Comparison of ENCODE assay signal across 2 cellular contexts in the genomic region with DNA sequence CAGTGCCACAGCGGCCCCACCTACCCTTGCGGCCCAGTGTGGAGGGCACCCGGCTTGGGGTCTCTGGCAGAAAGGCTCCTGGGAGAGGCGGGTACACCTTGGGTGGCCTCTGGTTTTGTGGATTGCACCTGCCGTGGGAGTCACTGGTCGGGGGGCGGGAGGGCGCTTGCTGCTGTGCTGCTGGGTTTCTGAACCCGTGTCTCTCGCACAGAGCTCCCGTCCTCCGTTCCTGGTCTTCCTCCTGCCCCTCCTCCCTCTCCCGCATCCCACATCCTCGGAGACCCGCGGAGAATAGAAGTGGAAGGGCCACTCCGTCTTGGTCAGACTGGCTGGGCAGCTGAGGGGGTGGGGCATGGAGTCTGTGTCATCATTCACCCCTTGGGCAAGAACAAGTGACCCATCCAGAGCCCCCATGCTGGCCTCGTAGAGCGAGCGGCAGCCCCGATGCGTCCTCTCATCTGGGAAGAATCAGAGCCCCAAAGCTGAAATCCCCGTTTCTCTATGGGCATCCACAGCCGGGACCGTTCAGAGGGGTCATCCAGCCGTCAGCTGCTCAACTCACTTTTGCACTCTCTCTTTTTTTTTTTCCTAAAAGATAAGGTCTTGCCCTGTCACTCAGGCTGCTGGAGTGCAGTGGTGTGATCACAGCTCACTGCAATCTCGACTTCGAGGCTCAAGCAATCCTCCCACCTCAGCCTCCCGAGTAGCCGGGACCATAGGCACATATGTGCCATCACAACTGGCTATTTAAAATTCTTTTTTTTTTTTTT.
TF ChIP-seq lines count a peak whose summit lies in the region.

No MANE protein-coding gene starts in this region.

TF ChIP-seq in SK-N-SH, 30 proteins besides CTCF, POLR2A, EP300 and RAD21 (continued from another document):
- TF ChIP-seq, protein P1, sequence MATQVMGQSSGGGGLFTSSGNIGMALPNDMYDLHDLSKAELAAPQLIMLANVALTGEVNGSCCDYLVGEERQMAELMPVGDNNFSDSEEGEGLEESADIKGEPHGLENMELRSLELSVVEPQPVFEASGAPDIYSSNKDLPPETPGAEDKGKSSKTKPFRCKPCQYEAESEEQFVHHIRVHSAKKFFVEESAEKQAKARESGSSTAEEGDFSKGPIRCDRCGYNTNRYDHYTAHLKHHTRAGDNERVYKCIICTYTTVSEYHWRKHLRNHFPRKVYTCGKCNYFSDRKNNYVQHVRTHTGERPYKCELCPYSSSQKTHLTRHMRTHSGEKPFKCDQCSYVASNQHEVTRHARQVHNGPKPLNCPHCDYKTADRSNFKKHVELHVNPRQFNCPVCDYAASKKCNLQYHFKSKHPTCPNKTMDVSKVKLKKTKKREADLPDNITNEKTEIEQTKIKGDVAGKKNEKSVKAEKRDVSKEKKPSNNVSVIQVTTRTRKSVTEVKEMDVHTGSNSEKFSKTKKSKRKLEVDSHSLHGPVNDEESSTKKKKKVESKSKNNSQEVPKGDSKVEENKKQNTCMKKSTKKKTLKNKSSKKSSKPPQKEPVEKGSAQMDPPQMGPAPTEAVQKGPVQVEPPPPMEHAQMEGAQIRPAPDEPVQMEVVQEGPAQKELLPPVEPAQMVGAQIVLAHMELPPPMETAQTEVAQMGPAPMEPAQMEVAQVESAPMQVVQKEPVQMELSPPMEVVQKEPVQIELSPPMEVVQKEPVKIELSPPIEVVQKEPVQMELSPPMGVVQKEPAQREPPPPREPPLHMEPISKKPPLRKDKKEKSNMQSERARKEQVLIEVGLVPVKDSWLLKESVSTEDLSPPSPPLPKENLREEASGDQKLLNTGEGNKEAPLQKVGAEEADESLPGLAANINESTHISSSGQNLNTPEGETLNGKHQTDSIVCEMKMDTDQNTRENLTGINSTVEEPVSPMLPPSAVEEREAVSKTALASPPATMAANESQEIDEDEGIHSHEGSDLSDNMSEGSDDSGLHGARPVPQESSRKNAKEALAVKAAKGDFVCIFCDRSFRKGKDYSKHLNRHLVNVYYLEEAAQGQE (IDR thresholded peaks at IDR 0.05; ENCODE audit: low read depth, low read length) = no peak
- TF ChIP-seq TAF1 (IDR thresholded peaks at IDR 0.05; ENCODE audit: borderline replicate concordance, low read depth, low read length) = no peak
- TF ChIP-seq TCF12 (IDR thresholded peaks at IDR 0.05) = no peak
- TF ChIP-seq GABPA (IDR thresholded peaks at IDR 0.05; ENCODE audit: low read depth) = no peak
- no peak for TF ChIP-seq EZH2phosphoT487 (IDR thresholded peaks at IDR 0.05; ENCODE audit: borderline replicate concordance, low read depth)
- no peak for TF ChIP-seq RFX5 (IDR thresholded peaks at IDR 0.05; ENCODE audit: low read length)
- no peak for TF ChIP-seq JUND (IDR thresholded peaks at IDR 0.05)
- TF ChIP-seq, protein P2, sequence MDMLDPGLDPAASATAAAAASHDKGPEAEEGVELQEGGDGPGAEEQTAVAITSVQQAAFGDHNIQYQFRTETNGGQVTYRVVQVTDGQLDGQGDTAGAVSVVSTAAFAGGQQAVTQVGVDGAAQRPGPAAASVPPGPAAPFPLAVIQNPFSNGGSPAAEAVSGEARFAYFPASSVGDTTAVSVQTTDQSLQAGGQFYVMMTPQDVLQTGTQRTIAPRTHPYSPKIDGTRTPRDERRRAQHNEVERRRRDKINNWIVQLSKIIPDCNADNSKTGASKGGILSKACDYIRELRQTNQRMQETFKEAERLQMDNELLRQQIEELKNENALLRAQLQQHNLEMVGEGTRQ (IDR thresholded peaks at IDR 0.05; ENCODE audit: borderline replicate concordance, low read depth, low read length) = no peak
- no peak for TF ChIP-seq SMC3 (IDR thresholded peaks at IDR 0.05; ENCODE audit: low read depth, low read length)
- TF ChIP-seq MXI1 (IDR thresholded peaks at IDR 0.05; ENCODE audit: low read depth, low read length) = no peak
- no peak for TF ChIP-seq TEAD4 (IDR thresholded peaks at IDR 0.05; ENCODE audit: borderline replicate concordance, insufficient read depth)
- TF ChIP-seq, protein P3, sequence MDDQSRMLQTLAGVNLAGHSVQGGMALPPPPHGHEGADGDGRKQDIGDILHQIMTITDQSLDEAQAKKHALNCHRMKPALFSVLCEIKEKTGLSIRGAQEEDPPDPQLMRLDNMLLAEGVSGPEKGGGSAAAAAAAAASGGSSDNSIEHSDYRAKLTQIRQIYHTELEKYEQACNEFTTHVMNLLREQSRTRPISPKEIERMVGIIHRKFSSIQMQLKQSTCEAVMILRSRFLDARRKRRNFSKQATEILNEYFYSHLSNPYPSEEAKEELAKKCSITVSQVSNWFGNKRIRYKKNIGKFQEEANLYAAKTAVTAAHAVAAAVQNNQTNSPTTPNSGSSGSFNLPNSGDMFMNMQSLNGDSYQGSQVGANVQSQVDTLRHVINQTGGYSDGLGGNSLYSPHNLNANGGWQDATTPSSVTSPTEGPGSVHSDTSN (IDR thresholded peaks at IDR 0.05) = no peak
- TF ChIP-seq FOSL2 (IDR thresholded peaks at IDR 0.05; ENCODE audit: borderline replicate concordance, low read depth) = no peak

TF ChIP-seq in SK-N-SH treated with all-trans-retinoic acid at 6 μM for 48 hours, 23 proteins besides CTCF, POLR2A, EP300 and RAD21 (continued from another document):
- TF ChIP-seq, protein P4, sequence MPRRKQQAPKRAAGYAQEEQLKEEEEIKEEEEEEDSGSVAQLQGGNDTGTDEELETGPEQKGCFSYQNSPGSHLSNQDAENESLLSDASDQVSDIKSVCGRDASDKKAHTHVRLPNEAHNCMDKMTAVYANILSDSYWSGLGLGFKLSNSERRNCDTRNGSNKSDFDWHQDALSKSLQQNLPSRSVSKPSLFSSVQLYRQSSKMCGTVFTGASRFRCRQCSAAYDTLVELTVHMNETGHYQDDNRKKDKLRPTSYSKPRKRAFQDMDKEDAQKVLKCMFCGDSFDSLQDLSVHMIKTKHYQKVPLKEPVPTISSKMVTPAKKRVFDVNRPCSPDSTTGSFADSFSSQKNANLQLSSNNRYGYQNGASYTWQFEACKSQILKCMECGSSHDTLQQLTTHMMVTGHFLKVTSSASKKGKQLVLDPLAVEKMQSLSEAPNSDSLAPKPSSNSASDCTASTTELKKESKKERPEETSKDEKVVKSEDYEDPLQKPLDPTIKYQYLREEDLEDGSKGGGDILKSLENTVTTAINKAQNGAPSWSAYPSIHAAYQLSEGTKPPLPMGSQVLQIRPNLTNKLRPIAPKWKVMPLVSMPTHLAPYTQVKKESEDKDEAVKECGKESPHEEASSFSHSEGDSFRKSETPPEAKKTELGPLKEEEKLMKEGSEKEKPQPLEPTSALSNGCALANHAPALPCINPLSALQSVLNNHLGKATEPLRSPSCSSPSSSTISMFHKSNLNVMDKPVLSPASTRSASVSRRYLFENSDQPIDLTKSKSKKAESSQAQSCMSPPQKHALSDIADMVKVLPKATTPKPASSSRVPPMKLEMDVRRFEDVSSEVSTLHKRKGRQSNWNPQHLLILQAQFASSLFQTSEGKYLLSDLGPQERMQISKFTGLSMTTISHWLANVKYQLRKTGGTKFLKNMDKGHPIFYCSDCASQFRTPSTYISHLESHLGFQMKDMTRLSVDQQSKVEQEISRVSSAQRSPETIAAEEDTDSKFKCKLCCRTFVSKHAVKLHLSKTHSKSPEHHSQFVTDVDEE (CRISPR knock-in tag; IDR thresholded peaks at IDR 0.05) = no peak
- TF ChIP-seq, protein P5, sequence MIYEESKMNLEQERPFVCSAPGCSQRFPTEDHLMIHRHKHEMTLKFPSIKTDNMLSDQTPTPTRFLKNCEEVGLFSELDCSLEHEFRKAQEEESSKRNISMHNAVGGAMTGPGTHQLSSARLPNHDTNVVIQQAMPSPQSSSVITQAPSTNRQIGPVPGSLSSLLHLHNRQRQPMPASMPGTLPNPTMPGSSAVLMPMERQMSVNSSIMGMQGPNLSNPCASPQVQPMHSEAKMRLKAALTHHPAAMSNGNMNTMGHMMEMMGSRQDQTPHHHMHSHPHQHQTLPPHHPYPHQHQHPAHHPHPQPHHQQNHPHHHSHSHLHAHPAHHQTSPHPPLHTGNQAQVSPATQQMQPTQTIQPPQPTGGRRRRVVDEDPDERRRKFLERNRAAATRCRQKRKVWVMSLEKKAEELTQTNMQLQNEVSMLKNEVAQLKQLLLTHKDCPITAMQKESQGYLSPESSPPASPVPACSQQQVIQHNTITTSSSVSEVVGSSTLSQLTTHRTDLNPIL (CRISPR knock-in tag; IDR thresholded peaks at IDR 0.05; ENCODE audit: low read depth) = no peak
- TF ChIP-seq ZNF8 (CRISPR knock-in tag; IDR thresholded peaks at IDR 0.05) (no peak), ESRRG (CRISPR knock-in tag; IDR thresholded peaks at IDR 0.05) (no peak), CSDC2 (CRISPR knock-in tag; IDR thresholded peaks at IDR 0.05) (no peak), BACH2 (CRISPR knock-in tag; IDR thresholded peaks at IDR 0.05; ENCODE audit: borderline replicate concordance) (no peak), ZFP3 (CRISPR knock-in tag; IDR thresholded peaks at IDR 0.05) (no peak)
- TF ChIP-seq, protein P6, sequence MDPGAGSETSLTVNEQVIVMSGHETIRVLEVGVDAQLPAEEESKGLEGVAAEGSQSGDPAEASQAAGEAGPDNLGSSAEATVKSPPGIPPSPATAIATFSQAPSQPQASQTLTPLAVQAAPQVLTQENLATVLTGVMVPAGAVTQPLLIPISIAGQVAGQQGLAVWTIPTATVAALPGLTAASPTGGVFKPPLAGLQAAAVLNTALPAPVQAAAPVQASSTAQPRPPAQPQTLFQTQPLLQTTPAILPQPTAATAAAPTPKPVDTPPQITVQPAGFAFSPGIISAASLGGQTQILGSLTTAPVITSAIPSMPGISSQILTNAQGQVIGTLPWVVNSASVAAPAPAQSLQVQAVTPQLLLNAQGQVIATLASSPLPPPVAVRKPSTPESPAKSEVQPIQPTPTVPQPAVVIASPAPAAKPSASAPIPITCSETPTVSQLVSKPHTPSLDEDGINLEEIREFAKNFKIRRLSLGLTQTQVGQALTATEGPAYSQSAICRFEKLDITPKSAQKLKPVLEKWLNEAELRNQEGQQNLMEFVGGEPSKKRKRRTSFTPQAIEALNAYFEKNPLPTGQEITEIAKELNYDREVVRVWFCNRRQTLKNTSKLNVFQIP (CRISPR knock-in tag; IDR thresholded peaks at IDR 0.05; ENCODE audit: borderline replicate concordance, low read depth) = no peak
- TF ChIP-seq, protein P7, sequence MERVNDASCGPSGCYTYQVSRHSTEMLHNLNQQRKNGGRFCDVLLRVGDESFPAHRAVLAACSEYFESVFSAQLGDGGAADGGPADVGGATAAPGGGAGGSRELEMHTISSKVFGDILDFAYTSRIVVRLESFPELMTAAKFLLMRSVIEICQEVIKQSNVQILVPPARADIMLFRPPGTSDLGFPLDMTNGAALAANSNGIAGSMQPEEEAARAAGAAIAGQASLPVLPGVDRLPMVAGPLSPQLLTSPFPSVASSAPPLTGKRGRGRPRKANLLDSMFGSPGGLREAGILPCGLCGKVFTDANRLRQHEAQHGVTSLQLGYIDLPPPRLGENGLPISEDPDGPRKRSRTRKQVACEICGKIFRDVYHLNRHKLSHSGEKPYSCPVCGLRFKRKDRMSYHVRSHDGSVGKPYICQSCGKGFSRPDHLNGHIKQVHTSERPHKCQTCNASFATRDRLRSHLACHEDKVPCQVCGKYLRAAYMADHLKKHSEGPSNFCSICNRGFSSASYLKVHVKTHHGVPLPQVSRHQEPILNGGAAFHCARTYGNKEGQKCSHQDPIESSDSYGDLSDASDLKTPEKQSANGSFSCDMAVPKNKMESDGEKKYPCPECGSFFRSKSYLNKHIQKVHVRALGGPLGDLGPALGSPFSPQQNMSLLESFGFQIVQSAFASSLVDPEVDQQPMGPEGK (CRISPR knock-in tag; IDR thresholded peaks at IDR 0.05; ENCODE audit: borderline replicate concordance) = no peak
